16 cellular contexts compared by ENCODE assay signal in the genomic region with DNA sequence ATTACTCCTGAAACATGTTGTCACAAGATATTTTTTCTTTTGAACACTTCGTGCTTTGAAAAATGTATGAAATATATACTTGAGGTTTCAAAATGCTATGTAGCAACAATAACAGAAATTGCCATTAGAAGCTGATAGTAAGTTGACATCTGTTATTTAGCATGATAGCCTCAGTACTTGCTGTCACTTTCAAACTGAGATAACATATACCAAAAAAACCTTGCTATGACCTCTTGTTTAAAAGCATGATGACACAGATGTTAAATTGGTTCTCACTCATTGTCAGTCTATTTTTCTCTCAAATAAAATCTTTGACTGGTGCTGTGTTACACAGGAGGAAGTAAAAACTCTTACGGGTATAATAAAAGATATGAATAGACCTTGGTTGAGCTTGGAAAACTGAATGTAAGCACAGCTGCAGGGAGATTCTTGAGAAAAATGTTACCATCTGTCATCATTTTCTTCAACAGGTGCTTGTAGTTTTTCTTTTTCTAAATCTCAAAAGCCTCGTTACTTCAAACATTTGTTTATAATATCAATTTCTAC.
"Had no signal": no experiment of that assay in that cellular context is flagged by ENCODE, and none has a peak within 500 bp of the region (broad histone marks: within the 10 kb centered on the region; RNA-seq: fewer than 3 reads in every experiment).

No MANE protein-coding gene starts in this region.

- H3K9me3 Mint-ChIP-seq: stimulated activated naive CD8-positive, alpha-beta T cell treated with anti-CD3 and anti-CD28 coated beads, Interleukin-15, Interleukin-2, amounts not matched to agents 100 ng/mL and 50 ng/mL, for 24 hours had no signal

- DNase-seq: activated CD4-positive, alpha-beta T cell treated with anti-CD3 and anti-CD28 coated beads, Interleukin-2, amount 50 U/mL, for 4 hours; activated gamma-delta T cell treated with Interleukin-2 at 50 U/mL for 16 hours; adrenal gland; cerebellar nuclear complex; effector CD4-positive, alpha-beta T cell; heart left ventricle; left ventricle myocardium superior; naive B cell; psoas muscle; right cardiac atrium had no signal

- H3K36me3 ChIP-seq: adrenal gland, gastroesophageal sphincter, heart left ventricle, neural progenitor cell, tibial nerve had no signal

- H3K9me3 ChIP-seq: adrenal gland, gastroesophageal sphincter, psoas muscle, tibial nerve had no signal

- H3K36me3 Mint-ChIP-seq: activated naive CD4-positive, alpha-beta T cell treated with anti-CD3 and anti-CD28 coated beads, Interleukin-2, amount 50 U/mL, for 72 hours; neural progenitor cell had no signal

- H3K4me3 ChIP-seq: adrenal gland, gastroesophageal sphincter, heart left ventricle, neural progenitor cell, psoas muscle, skin epidermis, tibial nerve had no signal

- H3K9ac ChIP-seq: neural progenitor cell had no signal

- H3K27ac ChIP-seq: adrenal gland, gastroesophageal sphincter, heart left ventricle, neural progenitor cell, psoas muscle, skin epidermis, tibial nerve had no signal

- H3K4me3 Mint-ChIP-seq: naive B cell; neural progenitor cell; stimulated activated naive CD8-positive, alpha-beta T cell treated with anti-CD3 and anti-CD28 coated beads, Interleukin-15, Interleukin-2, amounts not matched to agents 100 ng/mL and 50 ng/mL, for 24 hours had no signal

- H3K27me3 Mint-ChIP-seq: naive B cell had no signal

- H3K27ac Mint-ChIP-seq: activated naive CD4-positive, alpha-beta T cell treated with anti-CD3 and anti-CD28 coated beads, Interleukin-2, amount 50 U/mL, for 72 hours; naive B cell; neural progenitor cell; stimulated activated naive CD8-positive, alpha-beta T cell treated with anti-CD3 and anti-CD28 coated beads, Interleukin-15, Interleukin-2, amounts not matched to agents 100 ng/mL and 50 ng/mL, for 24 hours had no signal

- ATAC-seq: activated naive CD4-positive, alpha-beta T cell treated with anti-CD3 and anti-CD28 coated beads, Interleukin-2, amount 50 U/mL, for 72 hours; gastroesophageal sphincter; heart left ventricle; left ventricle myocardium superior; psoas muscle; right cardiac atrium had no signal

- H3K4me1 Mint-ChIP-seq: neural progenitor cell had no signal
